17 cellular contexts compared by ENCODE assay signal in the genomic region with DNA sequence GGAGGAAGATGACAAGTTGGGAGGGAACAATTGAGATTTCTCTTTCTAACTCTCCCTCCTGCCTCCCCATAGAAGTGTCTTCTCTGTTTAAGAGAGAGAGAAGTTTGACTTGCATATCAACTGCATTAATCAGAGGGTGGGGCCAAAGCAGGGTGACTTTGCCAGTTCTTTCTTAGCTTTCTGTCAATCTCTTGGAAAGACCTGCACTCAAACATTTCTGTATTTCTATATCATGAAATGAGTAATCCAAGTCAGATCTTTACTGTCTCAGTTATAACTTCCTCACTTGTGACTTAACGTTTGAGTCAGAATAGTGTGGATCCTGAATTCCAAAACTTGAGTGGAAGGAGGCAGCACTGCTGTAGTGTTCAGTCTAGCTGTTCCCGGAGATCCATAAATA.
DNase-seq lines count a peak whose midpoint lies in the region; ATAC-seq and TF ChIP-seq lines count a peak whose summit lies in the region.
"Had no signal": no experiment of that assay in that cellular context is flagged by ENCODE, and none has a peak within 500 bp of the region (broad histone marks: within the 10 kb centered on the region; RNA-seq: fewer than 3 reads in every experiment).

No MANE protein-coding gene starts in this region.

- dilution Hi-C loops in mammary epithelial cell (cut with HindIII; ENCODE audit: low sequenced_read_pairs): no loop called here

- H3K36me3 ChIP-seq in mammary epithelial cell (ENCODE audit: insufficient read depth, low read length): no peaks in the 10 kb centered on the region
- no peaks in the 10 kb centered on the region for H3K36me3 ChIP-seq in mesenchymal stem cell (ENCODE audit: control insufficient read depth in 1 of 2, insufficient read depth in 2 of 2, low read depth in 1 of 2, low read length in 2 of 2)
- H3K36me3 ChIP-seq: BLaER1 treated with 17β-estradiol and CSF1 and Interleukin-3, amounts not matched to agents 10 nM and 100 nM had no signal

- H3K4me2 ChIP-seq in mammary epithelial cell (ENCODE audit: insufficient read depth, low read depth, low read length): peak overlapping the region; percentile 70
- H3K4me2 ChIP-seq in mesenchymal stem cell (ENCODE audit: low read length, poor library complexity, severe bottlenecking): no peak overlapping the region

- no peaks in the 10 kb centered on the region for H4K20me1 ChIP-seq in mammary epithelial cell (ENCODE audit: insufficient read depth, low read length)
- H4K20me1 ChIP-seq: BLaER1 treated with 17β-estradiol and CSF1 and Interleukin-3, amounts not matched to agents 10 nM and 100 nM had no signal

- no peak for TF ChIP-seq CTCF in mammary epithelial cell (conservative IDR thresholded peaks at IDR 0.05 in 1 of 2, IDR thresholded peaks at IDR 0.05 in 1 of 2; ENCODE audit: extremely low read depth in 1 of 2, insufficient read depth in 1 of 2, low read depth in 1 of 2, low read length in 2 of 2)

- no peak overlapping the region for H3K18ac ChIP-seq in mesenchymal stem cell (ENCODE audit: low read depth in 1 of 2, low read length in 2 of 2)

- no peak for ATAC-seq in HG02588 (IDR thresholded peaks at IDR 0.05; ENCODE audit: unreplicated experiment)
- ATAC-seq in GM21723 (IDR thresholded peaks at IDR 0.05; ENCODE audit: unreplicated experiment): no peak
- ATAC-seq: psoas muscle; stimulated activated effector memory CD8-positive, alpha-beta T cell treated with anti-CD3 and anti-CD28 coated beads, Interleukin-12 subunit alpha, Interleukin-12 subunit beta, amount 100 ng/mL, for 72 hours had no signal

- H3K79me1 ChIP-seq in mesenchymal stem cell (replicated peaks; ENCODE audit: low read length, poor library complexity, severe bottlenecking): no peaks in the 10 kb centered on the region

- H3K79me2 ChIP-seq in mammary epithelial cell (ENCODE audit: insufficient read depth, low read length): no peaks in the 10 kb centered on the region

- H3K9ac ChIP-seq in mammary epithelial cell (ENCODE audit: insufficient read depth, low read length) (no peak overlapping the region), mesenchymal stem cell (ENCODE audit: low read length) (no peak overlapping the region)
- H3K9ac ChIP-seq: BLaER1 treated with 17β-estradiol and CSF1 and Interleukin-3, amounts not matched to agents 10 nM and 100 nM had no signal

- H3K27ac ChIP-seq in mammary epithelial cell (ENCODE audit: insufficient read depth, low read depth, low read length): peak overlapping the region; percentile 92
- H3K27ac ChIP-seq in mesenchymal stem cell (ENCODE audit: low read length, poor library complexity, severe bottlenecking): no peak overlapping the region
- H3K27ac ChIP-seq: psoas muscle had no signal

- no peak overlapping the region for H4K91ac ChIP-seq in mesenchymal stem cell (ENCODE audit: low read length)

- H2AFZ ChIP-seq in mammary epithelial cell (ENCODE audit: low read depth, low read length) (peak overlapping the region; percentile 23), mesenchymal stem cell (ENCODE audit: low read depth, low read length) (no peak overlapping the region)

- no peak overlapping the region for H2BK5ac ChIP-seq in mesenchymal stem cell (ENCODE audit: low read depth, low read length, poor library complexity, severe bottlenecking)

- in situ Hi-C loops in mammary epithelial cell (cut with MboI; ENCODE audit: low sequenced_read_pairs in 2 of 2): no loop called here

- no peak overlapping the region for H2AK5ac ChIP-seq in mesenchymal stem cell (ENCODE audit: low read length, severe bottlenecking)

- no peak overlapping the region for H3K14ac ChIP-seq in mesenchymal stem cell (ENCODE audit: low read length in 2 of 2)

- WGBS in mammary epithelial cell (ENCODE audit: low coverage, missing lambda C conversion rate): 26% methylated on average over 2 of the region's 2 CpGs
- WGBS in mesenchymal stem cell: 33% methylated on average over 1 of the region's 2 CpGs

- no peak overlapping the region for H3K4me3 ChIP-seq in mammary epithelial cell (replicated peaks in 1 of 3; ENCODE audit: insufficient read depth in 1 of 3, low read depth in 2 of 3, low read length in 3 of 3)
- H3K4me3 ChIP-seq in mesenchymal stem cell (ENCODE audit: insufficient read depth in 1 of 2, low read depth in 1 of 2, low read length in 2 of 2): no peak overlapping the region
- H3K4me3 ChIP-seq: BLaER1 treated with 17β-estradiol and CSF1 and Interleukin-3, amounts not matched to agents 10 nM and 100 nM; psoas muscle had no signal

- no TSS peak for BruUV-seq in mammary epithelial cell (replicated peaks; lab: Mats Ljungman, UMichigan)

- no peak overlapping the region for H4K8ac ChIP-seq in mesenchymal stem cell (ENCODE audit: low read length)

- no peak overlapping the region for H3K23ac ChIP-seq in mesenchymal stem cell (ENCODE audit: low read length in 2 of 2)

- DNase-seq in CD1c-positive myeloid dendritic cell (ENCODE audit: extremely low spot score) (peak; percentile 1), NCI-H460 (ENCODE audit: extremely low read depth, low read depth) (peak; percentile 64), mammary epithelial cell (peak; percentile 78), mesenchymal stem cell (peak; percentile 34), ureter (ENCODE audit: low spot score) (no peak)
- no peak for DNase-seq in activated CD4-positive, alpha-beta T cell treated with anti-CD3 and anti-CD28 coated beads, Interleukin-2, amount 50 U/mL, for 48 hours
- DNase-seq: activated CD4-positive, alpha-beta T cell treated with anti-CD3 and anti-CD28 coated beads for 4 hours; GF-D8; KBM-7; NCI-H2029; NK-92 treated with Interleukin-12 subunit alpha and Interleukin-12 subunit beta, amount 100 ng/mL, for 24 hours; psoas muscle; stimulated activated CD4-positive, alpha-beta T cell treated with anti-CD3 and anti-CD28 coated beads, Interleukin-2, amount 100 ng/mL, for 24 hours had no signal

- H3K4ac ChIP-seq in mesenchymal stem cell (ENCODE audit: low read depth in 1 of 2, low read length in 2 of 2): no peak overlapping the region

- CTCF ChIA-PET in mammary epithelial cell (lab: Charles Lee; ENCODE audit: low non-redundant PET): interaction anchor here (0.7 kb wide), 1 partner anchor 34 kb away, joined by 6 read pairs; no protein-coding TSS in a partner anchor

- intact Hi-C loops in mammary epithelial cell (cut with micrococcal nuclease): loop anchor here (1.0 kb wide), 1 partner anchor 36 kb away; no protein-coding TSS in a partner anchor

- H3K27me3 ChIP-seq in mammary epithelial cell (ENCODE audit: insufficient read depth, low read length) (no peaks in the 10 kb centered on the region), mesenchymal stem cell (ENCODE audit: control insufficient read depth in 1 of 2, insufficient read depth in 1 of 2, low read length in 2 of 2) (no peaks in the 10 kb centered on the region)
- H3K27me3 ChIP-seq: BLaER1 treated with 17β-estradiol and CSF1 and Interleukin-3, amounts not matched to agents 10 nM and 100 nM had no signal

- H2BK12ac ChIP-seq in mesenchymal stem cell (ENCODE audit: low read length in 2 of 2): no peak overlapping the region

- H2BK120ac ChIP-seq in mesenchymal stem cell (ENCODE audit: low read depth, low read length): no peak overlapping the region

- no peak overlapping the region for H2BK15ac ChIP-seq in mesenchymal stem cell (ENCODE audit: low read depth, poor library complexity, severe bottlenecking)

- H3K9me3 ChIP-seq in mammary epithelial cell (replicated peaks; ENCODE audit: insufficient read depth, low read length): no peaks in the 10 kb centered on the region
- no peaks in the 10 kb centered on the region for H3K9me3 ChIP-seq in mesenchymal stem cell (ENCODE audit: control insufficient read depth, low read length)
- H3K9me3 ChIP-seq: BLaER1 treated with 17β-estradiol and CSF1 and Interleukin-3, amounts not matched to agents 10 nM and 100 nM; psoas muscle had no signal

- peaks cover 29% of the 10 kb centered on the region for H3K4me1 ChIP-seq in mammary epithelial cell (ENCODE audit: insufficient read depth, low read length)
- H3K4me1 ChIP-seq in mesenchymal stem cell (ENCODE audit: control insufficient read depth, insufficient read depth, low read depth, low read length): peaks cover 2% of the 10 kb centered on the region
- H3K4me1 ChIP-seq: psoas muscle had no signal

Comparison
In these comparisons a context has a peak if more than half of its experiments do, and no peak if none do; other contexts are left out.
1. DNase-seq: peak in CD1c-positive myeloid dendritic cell (single experiment), NCI-H460 (single experiment), mammary epithelial cell (single experiment) and mesenchymal stem cell (single experiment); none in activated CD4-positive, alpha-beta T cell treated with anti-CD3 and anti-CD28 coated beads, Interleukin-2, amount 50 U/mL, for 48 hours (0 of 2) and ureter (single experiment).